In the genomic region with DNA sequence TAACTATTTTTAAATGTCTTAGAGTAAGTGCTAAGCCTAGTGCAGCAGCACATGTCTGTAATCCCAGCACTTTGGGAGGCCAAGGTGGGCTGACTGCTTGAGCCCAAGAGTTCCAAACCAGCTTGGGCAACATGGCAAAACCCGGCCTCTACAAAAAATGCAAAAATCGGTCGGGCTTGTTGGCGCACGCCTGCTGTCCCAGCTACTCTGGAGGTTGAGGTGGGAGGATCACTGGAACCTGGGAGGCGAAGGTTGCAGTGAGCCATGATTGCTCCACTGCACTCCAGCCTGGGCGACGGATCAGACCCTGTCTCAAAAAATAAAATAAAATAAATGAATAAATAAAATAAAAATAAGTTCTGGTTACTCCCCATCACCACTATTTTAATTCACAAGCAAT, we compare ENCODE assay signal across 27 cellular contexts.
"Had no signal": no experiment of that assay in that cellular context is flagged by ENCODE, and none has a peak within 500 bp of the region (broad histone marks: within the 10 kb centered on the region; RNA-seq: fewer than 3 reads in every experiment).

No MANE protein-coding gene starts in this region.

- H3K27me3 ChIP-seq: stomach, suprapubic skin, testis, thyroid gland, tibial artery, tibial nerve, transverse colon, upper lobe of left lung, upper lobe of right lung, uterus, vagina had no signal

- H3K4me3 ChIP-seq: stomach, suprapubic skin, testis, thoracic aorta, thyroid gland, tibial artery, tibial nerve, transverse colon, upper lobe of left lung, upper lobe of right lung, uterus, vagina had no signal

- H3K27ac Mint-ChIP-seq: stimulated activated effector memory CD8-positive, alpha-beta T cell treated with anti-CD3 and anti-CD28 coated beads, Interleukin-12 subunit alpha, Interleukin-12 subunit beta, amount 100 ng/mL, for 72 hours; stimulated activated memory B cell treated with anti-CD40 and anti-IgM and Interleukin-4, amounts not matched to agents 10 μg/mL and 1 μg/mL and 100 μg/mL, for 72 hours; stimulated activated naive B cell treated with anti-CD40 and anti-IgM and Interleukin-4, amounts not matched to agents 10 μg/mL and 1 μg/mL and 100 μg/mL, for 72 hours; stimulated activated naive CD8-positive, alpha-beta T cell treated with anti-CD3 and anti-CD28 coated beads, Interleukin-15, amount 100 ng/mL, for 72 hours; stimulated activated naive CD8-positive, alpha-beta T cell treated with anti-CD3 and anti-CD28 coated beads, Interleukin-15, Interleukin-2, amounts not matched to agents 100 ng/mL and 50 ng/mL, for 24 hours; type B pancreatic cell had no signal

- H3K27me3 Mint-ChIP-seq: stimulated activated memory B cell treated with anti-CD40 and anti-IgM and Interleukin-4, amounts not matched to agents 10 μg/mL and 1 μg/mL and 100 μg/mL, for 72 hours; stimulated activated naive B cell treated with anti-CD40 and anti-IgM and Interleukin-4, amounts not matched to agents 10 μg/mL and 1 μg/mL and 100 μg/mL, for 72 hours; stimulated activated naive CD8-positive, alpha-beta T cell treated with anti-CD3 and anti-CD28 coated beads, Interleukin-15, amount 100 ng/mL, for 72 hours; stimulated activated naive CD8-positive, alpha-beta T cell treated with anti-CD3 and anti-CD28 coated beads, Interleukin-15, Interleukin-2, amounts not matched to agents 100 ng/mL and 50 ng/mL, for 24 hours; type B pancreatic cell had no signal

- H3K4me1 ChIP-seq: stomach, suprapubic skin, testis, thyroid gland, tibial artery, tibial nerve, transverse colon, upper lobe of left lung, upper lobe of right lung, uterus, vagina had no signal

- H3K4me3 Mint-ChIP-seq: stimulated activated effector memory CD8-positive, alpha-beta T cell treated with anti-CD3 and anti-CD28 coated beads, Interleukin-12 subunit alpha, Interleukin-12 subunit beta, amount 100 ng/mL, for 72 hours; stimulated activated memory B cell treated with anti-CD40 and anti-IgM and Interleukin-4, amounts not matched to agents 10 μg/mL and 1 μg/mL and 100 μg/mL, for 72 hours; stimulated activated naive B cell treated with anti-CD40 and anti-IgM and Interleukin-4, amounts not matched to agents 10 μg/mL and 1 μg/mL and 100 μg/mL, for 72 hours; stimulated activated naive CD8-positive, alpha-beta T cell treated with anti-CD3 and anti-CD28 coated beads, Interleukin-15, amount 100 ng/mL, for 72 hours; stimulated activated naive CD8-positive, alpha-beta T cell treated with anti-CD3 and anti-CD28 coated beads, Interleukin-15, Interleukin-2, amounts not matched to agents 100 ng/mL and 50 ng/mL, for 24 hours; type B pancreatic cell had no signal

- ATAC-seq: stimulated activated effector memory CD8-positive, alpha-beta T cell treated with anti-CD3 and anti-CD28 coated beads, Interleukin-12 subunit alpha, Interleukin-12 subunit beta, amount 100 ng/mL, for 72 hours; stimulated activated memory B cell treated with anti-CD40 and anti-IgM and Interleukin-4, amounts not matched to agents 10 μg/mL and 1 μg/mL and 100 μg/mL, for 72 hours; stimulated activated naive B cell treated with anti-CD40 and anti-IgM and Interleukin-4, amounts not matched to agents 10 μg/mL and 1 μg/mL and 100 μg/mL, for 72 hours; stimulated activated naive CD8-positive, alpha-beta T cell treated with anti-CD3 and anti-CD28 coated beads, Interleukin-15, amount 100 ng/mL, for 72 hours; stimulated activated naive CD8-positive, alpha-beta T cell treated with anti-CD3 and anti-CD28 coated beads, Interleukin-15, Interleukin-2, amounts not matched to agents 100 U/mL and 50 U/mL, for 24 hours; upper lobe of right lung had no signal

- H3K36me3 Mint-ChIP-seq: stimulated activated effector memory CD8-positive, alpha-beta T cell treated with anti-CD3 and anti-CD28 coated beads, Interleukin-12 subunit alpha, Interleukin-12 subunit beta, amount 100 ng/mL, for 72 hours; stimulated activated memory B cell treated with anti-CD40 and anti-IgM and Interleukin-4, amounts not matched to agents 10 μg/mL and 1 μg/mL and 100 μg/mL, for 72 hours; stimulated activated naive B cell treated with anti-CD40 and anti-IgM and Interleukin-4, amounts not matched to agents 10 μg/mL and 1 μg/mL and 100 μg/mL, for 72 hours; type B pancreatic cell had no signal

- H3K4me1 Mint-ChIP-seq: stimulated activated effector memory CD8-positive, alpha-beta T cell treated with anti-CD3 and anti-CD28 coated beads, Interleukin-12 subunit alpha, Interleukin-12 subunit beta, amount 100 ng/mL, for 72 hours; stimulated activated memory B cell treated with anti-CD40 and anti-IgM and Interleukin-4, amounts not matched to agents 10 μg/mL and 1 μg/mL and 100 μg/mL, for 72 hours; stimulated activated naive B cell treated with anti-CD40 and anti-IgM and Interleukin-4, amounts not matched to agents 10 μg/mL and 1 μg/mL and 100 μg/mL, for 72 hours; stimulated activated naive CD8-positive, alpha-beta T cell treated with anti-CD3 and anti-CD28 coated beads, Interleukin-15, amount 100 ng/mL, for 72 hours had no signal

- H3K36me3 ChIP-seq: stomach, suprapubic skin, thoracic aorta, thyroid gland, tibial artery, tibial nerve, transverse colon, upper lobe of left lung, upper lobe of right lung, uterus, vagina had no signal

- H3K27ac ChIP-seq: stomach, suprapubic skin, testis, thoracic aorta, thyroid gland, tibial artery, tibial nerve, transverse colon, upper lobe of left lung, upper lobe of right lung, uterus, vagina had no signal

- H3K9me3 Mint-ChIP-seq: stimulated activated memory B cell treated with anti-CD40 and anti-IgM and Interleukin-4, amounts not matched to agents 10 μg/mL and 1 μg/mL and 100 μg/mL, for 72 hours; stimulated activated naive B cell treated with anti-CD40 and anti-IgM and Interleukin-4, amounts not matched to agents 10 μg/mL and 1 μg/mL and 100 μg/mL, for 72 hours; stimulated activated naive CD8-positive, alpha-beta T cell treated with anti-CD3 and anti-CD28 coated beads, Interleukin-15, amount 100 ng/mL, for 72 hours; stimulated activated naive CD8-positive, alpha-beta T cell treated with anti-CD3 and anti-CD28 coated beads, Interleukin-15, Interleukin-2, amounts not matched to agents 100 ng/mL and 50 ng/mL, for 24 hours; type B pancreatic cell had no signal

- DNase-seq: stimulated activated CD4-positive, alpha-beta T cell treated with anti-CD3 and anti-CD28 coated beads, Interleukin-2, amount 100 ng/mL, for 48 hours; stimulated activated CD4-positive, alpha-beta T cell treated with anti-CD3 and anti-CD28 coated beads, Interleukin-4, amount 100 ng/mL, for 1 hour; stimulated activated CD4-positive, alpha-beta T cell treated with anti-CD3 and anti-CD28 coated beads, Interleukin-4, amount 100 ng/mL, for 24 hours; stimulated activated CD4-positive, alpha-beta T cell treated with anti-CD3 and anti-CD28 coated beads, Interleukin-4, amount 100 ng/mL, for 4 hours; stimulated activated CD8-positive, alpha-beta memory T cell treated with anti-CD3 and anti-CD28 coated beads, Interleukin-4, amount 100 ng/mL, for 48 hours; stimulated activated naive B cell treated with anti-CD40 and anti-IgM and Interleukin-4, amounts not matched to agents 10 μg/mL and 1 μg/mL and 100 μg/mL, for 72 hours; stimulated activated naive CD4-positive, alpha-beta T cell; stimulated activated naive CD4-positive, alpha-beta T cell treated with Interleukin-2 at 50 U/mL for 16 hours; stimulated activated naive CD8-positive, alpha-beta T cell treated with anti-CD3 and anti-CD28 coated beads, Interleukin-15, amount 100 ng/mL, for 72 hours; stimulated activated naive CD8-positive, alpha-beta T cell treated with anti-CD3 and anti-CD28 coated beads, Interleukin-15, Interleukin-2, amounts not matched to agents 100 U/mL and 50 U/mL, for 24 hours; stomach; substantia nigra; testis; thyroid gland; tibial artery; transverse colon; upper lobe of left lung; upper lobe of right lung; uterus had no signal

- H3K9me3 ChIP-seq: stomach, suprapubic skin, testis, thoracic aorta, thyroid gland, tibial artery, tibial nerve, transverse colon, upper lobe of left lung, upper lobe of right lung, uterus, vagina had no signal
